Comparison of ENCODE assay signal across 1 cellular context in the genomic region with DNA sequence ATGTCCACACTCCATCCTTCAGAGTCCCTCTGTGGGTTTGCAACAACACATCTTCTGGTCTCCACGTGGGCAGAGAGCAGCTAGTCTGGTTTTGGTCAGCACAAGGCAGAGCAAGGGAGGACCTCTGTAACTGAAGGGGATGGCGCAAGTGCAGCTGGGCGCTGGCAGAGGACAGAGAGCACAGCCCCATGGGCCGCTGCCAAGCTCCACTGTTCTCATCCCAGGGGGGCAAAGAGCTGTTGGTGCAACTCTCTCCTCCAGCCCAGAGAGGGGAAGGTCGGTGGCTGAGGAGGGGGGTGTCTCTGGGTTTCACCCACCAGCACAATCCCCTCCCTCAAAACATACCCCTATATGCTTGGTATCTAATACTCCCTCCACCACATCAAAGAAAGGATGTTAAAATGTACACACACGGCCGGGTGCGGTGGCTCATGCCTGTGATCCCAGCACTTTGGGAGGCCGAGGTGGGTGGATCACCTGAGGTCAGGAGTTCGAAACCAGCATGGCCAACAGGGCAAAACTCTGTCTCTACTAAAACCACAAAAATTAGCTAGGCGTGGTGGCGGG.
TF ChIP-seq lines count a peak whose summit lies in the region.

No MANE protein-coding gene starts in this region.

TF ChIP-seq in HepG2, 621 proteins besides CTCF, POLR2A, EP300 and RAD21 (continues in another document):
- TF ChIP-seq ZNF496 (CRISPR knock-in tag; IDR thresholded peaks at IDR 0.05; ENCODE audit: insufficient replicate concordance) (no peak), ELF4 (CRISPR knock-in tag; IDR thresholded peaks at IDR 0.05; ENCODE audit: borderline replicate concordance) (no peak), FOSL2 (CRISPR knock-in tag; IDR thresholded peaks at IDR 0.05) (peak; percentile 47), MXD1 (CRISPR knock-in tag; IDR thresholded peaks at IDR 0.05) (no peak), ZNF501 (CRISPR knock-in tag; IDR thresholded peaks at IDR 0.05) (peak; percentile 61; the same call in 1 of the 2 replicates), RBM39 (IDR thresholded peaks at IDR 0.05; ENCODE audit: low read depth, low read length, poor library complexity, severe bottlenecking) (no peak), FOXK1 (CRISPR knock-in tag; IDR thresholded peaks at IDR 0.05; ENCODE audit: borderline replicate concordance, low read depth) (0 out of 2 replicates have a peak, but pooled peaks have one; percentile 23), NKX3-1 (CRISPR knock-in tag; IDR thresholded peaks at IDR 0.05) (no peak), ZC3H13 (CRISPR knock-in tag; IDR thresholded peaks at IDR 0.05) (no peak), DR1 (CRISPR knock-in tag; IDR thresholded peaks at IDR 0.05) (no peak), E2F2 (CRISPR knock-in tag; IDR thresholded peaks at IDR 0.05; ENCODE audit: borderline replicate concordance) (no peak), ZNF225 (CRISPR knock-in tag; IDR thresholded peaks at IDR 0.05) (0 out of 2 replicates have a peak, but pooled peaks have one; percentile 26), TBL1XR1 (IDR thresholded peaks at IDR 0.05; ENCODE audit: borderline replicate concordance, low read length, partially characterized antibody) (no peak), U2AF1 (optimal IDR thresholded peaks at IDR 0.05; ENCODE audit: low read depth, low read length) (no peak), SRSF1 (optimal IDR thresholded peaks at IDR 0.05; ENCODE audit: low read depth, low read length) (no peak), ZNF263 (CRISPR knock-in tag; IDR thresholded peaks at IDR 0.05) (peak; percentile 96), CENPX (CRISPR knock-in tag; IDR thresholded peaks at IDR 0.05) (no peak), ZSCAN25 (CRISPR knock-in tag; IDR thresholded peaks at IDR 0.05) (no peak), ZNF460 (CRISPR knock-in tag; IDR thresholded peaks at IDR 0.05; ENCODE audit: borderline replicate concordance) (no peak), YEATS4 (CRISPR knock-in tag; IDR thresholded peaks at IDR 0.05; ENCODE audit: borderline replicate concordance) (no peak), NFE2L2 (IDR thresholded peaks at IDR 0.05; ENCODE audit: low read length) (no peak), SYNCRIP (IDR thresholded peaks at IDR 0.05; ENCODE audit: insufficient read depth, low read depth, low read length) (no peak), GATAD1 (CRISPR knock-in tag; IDR thresholded peaks at IDR 0.05) (no peak), HIVEP1 (CRISPR knock-in tag; IDR thresholded peaks at IDR 0.05) (peak; percentile 21; the same call in 1 of the 2 replicates), PTBP1 (IDR thresholded peaks at IDR 0.05; ENCODE audit: low read depth, low read length, poor library complexity, severe bottlenecking) (no peak), NCOA5 (CRISPR knock-in tag; IDR thresholded peaks at IDR 0.05) (no peak), ZNF335 (CRISPR knock-in tag; IDR thresholded peaks at IDR 0.05) (peak; percentile 73; the same call in 1 of the 2 replicates), TAF1 (CRISPR knock-in tag; IDR thresholded peaks at IDR 0.05) (0 out of 2 replicates have a peak, but pooled peaks have one; percentile 20), ZSCAN12 (CRISPR knock-in tag; IDR thresholded peaks at IDR 0.05) (no peak), KLF12 (CRISPR knock-in tag; IDR thresholded peaks at IDR 0.05; ENCODE audit: borderline replicate concordance) (no peak), ZFX (CRISPR knock-in tag; IDR thresholded peaks at IDR 0.05; ENCODE audit: low read depth) (no peak), ZKSCAN5 (CRISPR knock-in tag; IDR thresholded peaks at IDR 0.05) (no peak), HDAC1 (CRISPR knock-in tag; IDR thresholded peaks at IDR 0.05) (no peak), ZNF234 (CRISPR knock-in tag; conservative IDR thresholded peaks at IDR 0.05) (no peak), MYC (CRISPR knock-in tag; IDR thresholded peaks at IDR 0.05; ENCODE audit: borderline replicate concordance) (peak; percentile 57; the same call in 1 of the 2 replicates), ZFP37 (CRISPR knock-in tag; IDR thresholded peaks at IDR 0.05; ENCODE audit: borderline replicate concordance) (no peak), ZIK1 (CRISPR knock-in tag; IDR thresholded peaks at IDR 0.05; ENCODE audit: borderline replicate concordance, low read depth) (no peak), CBX5 (CRISPR knock-in tag; IDR thresholded peaks at IDR 0.05; ENCODE audit: borderline replicate concordance) (peak; percentile 74), NCOA1 (CRISPR knock-in tag; IDR thresholded peaks at IDR 0.05) (no peak), ZNF282 (IDR thresholded peaks at IDR 0.05; ENCODE audit: partially characterized antibody) (no peak), NFE2 (CRISPR knock-in tag; IDR thresholded peaks at IDR 0.05) (no peak), POLR2AphosphoS5 (IDR thresholded peaks at IDR 0.05; ENCODE audit: low read depth, low read length) (no peak), GTF2F1 (IDR thresholded peaks at IDR 0.05; ENCODE audit: low read length) (no peak), RNF219 (CRISPR knock-in tag; IDR thresholded peaks at IDR 0.05) (no peak), MATR3 (CRISPR knock-in tag; IDR thresholded peaks at IDR 0.05) (no peak)
- TF ChIP-seq, protein P1, sequence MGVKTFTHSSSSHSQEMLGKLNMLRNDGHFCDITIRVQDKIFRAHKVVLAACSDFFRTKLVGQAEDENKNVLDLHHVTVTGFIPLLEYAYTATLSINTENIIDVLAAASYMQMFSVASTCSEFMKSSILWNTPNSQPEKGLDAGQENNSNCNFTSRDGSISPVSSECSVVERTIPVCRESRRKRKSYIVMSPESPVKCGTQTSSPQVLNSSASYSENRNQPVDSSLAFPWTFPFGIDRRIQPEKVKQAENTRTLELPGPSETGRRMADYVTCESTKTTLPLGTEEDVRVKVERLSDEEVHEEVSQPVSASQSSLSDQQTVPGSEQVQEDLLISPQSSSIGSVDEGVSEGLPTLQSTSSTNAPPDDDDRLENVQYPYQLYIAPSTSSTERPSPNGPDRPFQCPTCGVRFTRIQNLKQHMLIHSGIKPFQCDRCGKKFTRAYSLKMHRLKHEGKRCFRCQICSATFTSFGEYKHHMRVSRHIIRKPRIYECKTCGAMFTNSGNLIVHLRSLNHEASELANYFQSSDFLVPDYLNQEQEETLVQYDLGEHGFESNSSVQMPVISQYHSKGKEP (CRISPR knock-in tag; IDR thresholded peaks at IDR 0.05), result no peak
- TF ChIP-seq, protein P2, sequence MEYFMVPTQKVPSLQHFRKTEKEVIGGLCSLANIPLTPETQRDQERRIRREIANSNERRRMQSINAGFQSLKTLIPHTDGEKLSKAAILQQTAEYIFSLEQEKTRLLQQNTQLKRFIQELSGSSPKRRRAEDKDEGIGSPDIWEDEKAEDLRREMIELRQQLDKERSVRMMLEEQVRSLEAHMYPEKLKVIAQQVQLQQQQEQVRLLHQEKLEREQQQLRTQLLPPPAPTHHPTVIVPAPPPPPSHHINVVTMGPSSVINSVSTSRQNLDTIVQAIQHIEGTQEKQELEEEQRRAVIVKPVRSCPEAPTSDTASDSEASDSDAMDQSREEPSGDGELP (IDR thresholded peaks at IDR 0.05; ENCODE audit: borderline replicate concordance, low read depth), result peak; percentile 77; the same call in 1 of the 2 replicates
- TF ChIP-seq, protein P3, sequence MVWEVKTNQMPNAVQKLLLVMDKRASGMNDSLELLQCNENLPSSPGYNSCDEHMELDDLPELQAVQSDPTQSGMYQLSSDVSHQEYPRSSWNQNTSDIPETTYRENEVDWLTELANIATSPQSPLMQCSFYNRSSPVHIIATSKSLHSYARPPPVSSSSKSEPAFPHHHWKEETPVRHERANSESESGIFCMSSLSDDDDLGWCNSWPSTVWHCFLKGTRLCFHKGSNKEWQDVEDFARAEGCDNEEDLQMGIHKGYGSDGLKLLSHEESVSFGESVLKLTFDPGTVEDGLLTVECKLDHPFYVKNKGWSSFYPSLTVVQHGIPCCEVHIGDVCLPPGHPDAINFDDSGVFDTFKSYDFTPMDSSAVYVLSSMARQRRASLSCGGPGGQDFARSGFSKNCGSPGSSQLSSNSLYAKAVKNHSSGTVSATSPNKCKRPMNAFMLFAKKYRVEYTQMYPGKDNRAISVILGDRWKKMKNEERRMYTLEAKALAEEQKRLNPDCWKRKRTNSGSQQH (CRISPR knock-in tag; IDR thresholded peaks at IDR 0.05; ENCODE audit: low read depth), result no peak
- TF ChIP-seq, protein P4, sequence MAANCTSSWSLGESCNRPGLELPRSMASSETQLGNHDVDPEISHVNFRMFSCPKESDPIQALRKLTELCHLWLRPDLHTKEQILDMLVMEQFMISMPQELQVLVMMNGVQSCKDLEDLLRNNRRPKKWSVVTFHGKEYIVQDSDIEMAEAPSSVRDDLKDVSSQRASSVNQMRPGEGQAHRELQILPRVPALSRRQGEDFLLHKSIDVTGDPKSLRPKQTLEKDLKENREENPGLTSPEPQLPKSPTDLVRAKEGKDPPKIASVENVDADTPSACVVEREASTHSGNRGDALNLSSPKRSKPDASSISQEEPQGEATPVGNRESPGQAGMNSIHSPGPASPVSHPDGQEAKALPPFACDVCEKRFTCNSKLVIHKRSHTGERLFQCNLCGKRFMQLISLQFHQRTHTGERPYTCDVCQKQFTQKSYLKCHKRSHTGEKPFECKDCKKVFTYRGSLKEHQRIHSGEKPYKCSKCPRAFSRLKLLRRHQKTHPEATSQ (CRISPR knock-in tag; IDR thresholded peaks at IDR 0.05; ENCODE audit: borderline replicate concordance), result no peak
- TF ChIP-seq, protein P5, sequence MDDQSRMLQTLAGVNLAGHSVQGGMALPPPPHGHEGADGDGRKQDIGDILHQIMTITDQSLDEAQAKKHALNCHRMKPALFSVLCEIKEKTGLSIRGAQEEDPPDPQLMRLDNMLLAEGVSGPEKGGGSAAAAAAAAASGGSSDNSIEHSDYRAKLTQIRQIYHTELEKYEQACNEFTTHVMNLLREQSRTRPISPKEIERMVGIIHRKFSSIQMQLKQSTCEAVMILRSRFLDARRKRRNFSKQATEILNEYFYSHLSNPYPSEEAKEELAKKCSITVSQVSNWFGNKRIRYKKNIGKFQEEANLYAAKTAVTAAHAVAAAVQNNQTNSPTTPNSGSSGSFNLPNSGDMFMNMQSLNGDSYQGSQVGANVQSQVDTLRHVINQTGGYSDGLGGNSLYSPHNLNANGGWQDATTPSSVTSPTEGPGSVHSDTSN (CRISPR knock-in tag; IDR thresholded peaks at IDR 0.05; ENCODE audit: borderline replicate concordance), result no peak
- TF ChIP-seq, protein P6, sequence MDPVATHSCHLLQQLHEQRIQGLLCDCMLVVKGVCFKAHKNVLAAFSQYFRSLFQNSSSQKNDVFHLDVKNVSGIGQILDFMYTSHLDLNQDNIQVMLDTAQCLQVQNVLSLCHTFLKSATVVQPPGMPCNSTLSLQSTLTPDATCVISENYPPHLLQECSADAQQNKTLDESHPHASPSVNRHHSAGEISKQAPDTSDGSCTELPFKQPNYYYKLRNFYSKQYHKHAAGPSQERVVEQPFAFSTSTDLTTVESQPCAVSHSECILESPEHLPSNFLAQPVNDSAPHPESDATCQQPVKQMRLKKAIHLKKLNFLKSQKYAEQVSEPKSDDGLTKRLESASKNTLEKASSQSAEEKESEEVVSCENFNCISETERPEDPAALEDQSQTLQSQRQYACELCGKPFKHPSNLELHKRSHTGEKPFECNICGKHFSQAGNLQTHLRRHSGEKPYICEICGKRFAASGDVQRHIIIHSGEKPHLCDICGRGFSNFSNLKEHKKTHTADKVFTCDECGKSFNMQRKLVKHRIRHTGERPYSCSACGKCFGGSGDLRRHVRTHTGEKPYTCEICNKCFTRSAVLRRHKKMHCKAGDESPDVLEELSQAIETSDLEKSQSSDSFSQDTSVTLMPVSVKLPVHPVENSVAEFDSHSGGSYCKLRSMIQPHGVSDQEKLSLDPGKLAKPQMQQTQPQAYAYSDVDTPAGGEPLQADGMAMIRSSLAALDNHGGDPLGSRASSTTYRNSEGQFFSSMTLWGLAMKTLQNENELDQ (CRISPR knock-in tag; IDR thresholded peaks at IDR 0.05; ENCODE audit: borderline replicate concordance), result no peak
- TF ChIP-seq, protein P7, sequence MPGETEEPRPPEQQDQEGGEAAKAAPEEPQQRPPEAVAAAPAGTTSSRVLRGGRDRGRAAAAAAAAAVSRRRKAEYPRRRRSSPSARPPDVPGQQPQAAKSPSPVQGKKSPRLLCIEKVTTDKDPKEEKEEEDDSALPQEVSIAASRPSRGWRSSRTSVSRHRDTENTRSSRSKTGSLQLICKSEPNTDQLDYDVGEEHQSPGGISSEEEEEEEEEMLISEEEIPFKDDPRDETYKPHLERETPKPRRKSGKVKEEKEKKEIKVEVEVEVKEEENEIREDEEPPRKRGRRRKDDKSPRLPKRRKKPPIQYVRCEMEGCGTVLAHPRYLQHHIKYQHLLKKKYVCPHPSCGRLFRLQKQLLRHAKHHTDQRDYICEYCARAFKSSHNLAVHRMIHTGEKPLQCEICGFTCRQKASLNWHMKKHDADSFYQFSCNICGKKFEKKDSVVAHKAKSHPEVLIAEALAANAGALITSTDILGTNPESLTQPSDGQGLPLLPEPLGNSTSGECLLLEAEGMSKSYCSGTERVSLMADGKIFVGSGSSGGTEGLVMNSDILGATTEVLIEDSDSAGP (CRISPR knock-in tag; IDR thresholded peaks at IDR 0.05; ENCODE audit: borderline replicate concordance), result peak; percentile 73
